ENCODE assay signal across 8 cellular contexts in the genomic region with DNA sequence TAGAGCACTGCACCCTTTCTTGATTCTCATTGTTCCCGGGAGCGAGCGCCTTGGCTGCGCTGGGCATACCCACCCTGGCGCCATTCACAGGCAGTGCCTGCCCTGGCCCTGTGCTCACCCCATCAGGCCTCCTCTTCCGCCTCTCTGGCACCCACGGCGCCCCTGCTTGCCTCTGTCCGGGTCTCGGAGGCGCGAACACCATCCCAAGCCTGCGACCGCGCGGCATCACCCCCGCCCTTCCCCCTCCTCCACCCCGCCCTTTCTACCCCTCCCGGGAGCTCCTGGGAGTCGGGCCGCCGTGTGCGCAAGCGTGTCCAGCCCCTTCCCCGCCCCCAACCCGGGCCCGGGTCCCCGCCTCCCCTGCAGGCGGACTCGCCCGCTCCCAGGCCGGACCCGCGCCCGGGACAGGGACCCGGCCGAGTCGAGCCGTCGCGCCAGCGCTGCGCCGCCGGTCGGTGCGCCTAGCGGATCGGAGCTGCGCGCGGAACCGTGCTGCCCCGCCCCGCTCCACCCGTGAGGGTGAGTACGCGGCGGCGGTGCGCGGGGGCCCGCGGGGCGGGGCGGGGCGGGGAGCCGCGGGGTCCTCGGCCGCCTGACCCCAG.
DNase-seq lines count a peak whose midpoint lies in the region; ATAC-seq and TF ChIP-seq lines count a peak whose summit lies in the region.

Gene ST3GAL4 (plus strand): TSS at position 363 of the 602 bp plus-strand sequence. CDS start 50,470 bp downstream, outside the sequence.

- ATAC-seq in HG03196 (IDR thresholded peaks at IDR 0.05; ENCODE audit: unreplicated experiment), result peak; percentile 59

- H3K9me3 ChIP-seq in mucosa of stomach (ENCODE audit: control insufficient read depth, low read length), result no peaks in the 10 kb centered on the region

- DNase-seq in AML-193 (lab: John Stamatoyannopoulos, UW) (peak; percentile 54 to 61), NOMO-1 (lab: John Stamatoyannopoulos, UW; ENCODE audit: unreplicated experiment in 2 of 2) (peak; percentile 43 to 69), activated T-cell treated with anti-CD3 and anti-CD28 coated beads for 24 hours (ENCODE audit: low read depth) (peak; percentile 66), epithelial cell of prostate (ENCODE audit: low read depth, low spot score) (no peak)
- peak; percentile 33 to 56 for DNase-seq in stimulated activated CD8-positive, alpha-beta memory T cell treated with anti-CD3 and anti-CD28 coated beads, Interleukin-4, amount 100 ng/mL, for 4 hours (ENCODE audit: low read depth in 2 of 2, low spot score in 1 of 2)

- H3K36me3 ChIP-seq in mucosa of stomach (ENCODE audit: control insufficient read depth, insufficient read depth, low read length), result no peaks in the 10 kb centered on the region

- TF ChIP-seq POLR2A in GM18951 (IDR thresholded peaks at IDR 0.05; ENCODE audit: extremely low read depth, insufficient read depth, insufficient read length), result peak; percentile 55

- H3K27ac ChIP-seq in epithelial cell of prostate, result peak within 1 kb of the TSS; percentile 85

- in situ Hi-C loops in GM18951 (cut with MboI; ENCODE audit: low sequenced_read_pairs, unreplicated experiment), result no loop called here

- H3K4me1 ChIP-seq in mucosa of stomach (ENCODE audit: control insufficient read depth, insufficient read depth, low read length), result peaks cover 10% of the 10 kb centered on the region

- peak within 1 kb of the TSS; percentile 51 for H3K9ac ChIP-seq in mucosa of stomach (ENCODE audit: low read length)

- H3K4me3 ChIP-seq in mucosa of stomach (ENCODE audit: low read length), result no peak within 1 kb of the TSS

- H3K27me3 ChIP-seq in mucosa of stomach (ENCODE audit: control insufficient read depth, insufficient read depth, low read length), result no peaks in the 10 kb centered on the region
